10 cellular contexts compared by ENCODE assay signal in genomic region chr1:223834660-223835263, GRCh38.
DNase-seq lines count a peak whose midpoint lies in the region; ATAC-seq and TF ChIP-seq lines count a peak whose summit lies in the region.
"Had no signal": no experiment of that assay in that cellular context is flagged by ENCODE, and none has a peak within 500 bp of the region (broad histone marks: within the 10 kb centered on the region; RNA-seq: fewer than 3 reads in every experiment).

No MANE protein-coding gene starts in this region.

- peaks cover 50% of the 10 kb centered on the region for H3K4me1 ChIP-seq in ACC112 (ENCODE audit: control insufficient read depth, insufficient read depth, low read length, unreplicated experiment)

- no peak overlapping the region for H2AFZ ChIP-seq in ACC112 (ENCODE audit: low read length, unreplicated experiment)

- no peaks in the 10 kb centered on the region for H3K36me3 ChIP-seq in ACC112 (ENCODE audit: insufficient read depth, low read length)

- no peak for TF ChIP-seq CTCF in cardiac fibroblast (IDR thresholded peaks at IDR 0.05; ENCODE audit: low read depth, low read length)

- DNase-seq in HCEC 1CT (peak; percentile 87), cardiac fibroblast (ENCODE audit: low read depth in 2 of 2) (peak; percentile 85 to 96), midbrain (lab: John Stamatoyannopoulos, UW) (peak; percentile 15), OCI-M1 (lab: John Stamatoyannopoulos, UW) (no peak), amygdala (lab: John Stamatoyannopoulos, UW) (no peak), NCI-H2171 treated with DMSO at 0.1 percent for 48 hours (lab: John Stamatoyannopoulos, UW) (no peak)
- DNase-seq: activated CD8-positive, alpha-beta memory T cell treated with anti-CD3 and anti-CD28 coated beads, Interleukin-2, amount 50 U/mL, for 4 hours; RPMI8226 had no signal

- no peaks in the 10 kb centered on the region for H3K27me3 ChIP-seq in ACC112 (ENCODE audit: insufficient read depth, low read length)

- peak overlapping the region; percentile 99 for H3K27ac ChIP-seq in ACC112 (ENCODE audit: low read depth, low read length)

- H3K79me2 ChIP-seq in ACC112 (ENCODE audit: control insufficient read depth, insufficient read depth, low read length, unreplicated experiment): peaks cover 86% of the 10 kb centered on the region

- no peak for ATAC-seq in HG03039 (IDR thresholded peaks at IDR 0.05; ENCODE audit: unreplicated experiment)

- H3K4me3 ChIP-seq in ACC112 (ENCODE audit: low read depth, low read length) (peak overlapping the region; percentile 45), cardiac fibroblast (replicated peaks in 1 of 2; ENCODE audit: low read depth in 2 of 2, low read length in 2 of 2) (peak overlapping the region in 1 of 2 donors; percentile 16)

Comparison
In these comparisons a context has a peak if more than half of its experiments do, and no peak if none do; other contexts are left out.
1. DNase-seq: peak in HCEC 1CT (single experiment), cardiac fibroblast (2 of 2) and midbrain (single experiment); none in OCI-M1 (single experiment), amygdala (0 of 56) and NCI-H2171 treated with DMSO at 0.1 percent for 48 hours (single experiment).